8 cellular contexts compared by ENCODE assay signal in genomic region chr4:15396157-15396800, GRCh38. TPM values are rescaled to one million over a fixed set of nuclear protein-coding genes. Genes with fewer than 3 reads are reported as not detected.
A peak's percentile ranks its signal among the peaks of the same experiment; 100 is the strongest.
DNase-seq lines count a peak whose midpoint lies in the region; ATAC-seq lines count a peak whose summit lies in the region.

No MANE protein-coding gene starts in this region.

- peaks cover 15% of the 10 kb centered on the region for H3K4me1 Mint-ChIP-seq in activated naive CD8-positive, alpha-beta T cell treated with anti-CD3 and anti-CD28 coated beads, Interleukin-2, amount 10 ng/mL, durations not matched to agents 7 days and 5 days

- H3K4me3 Mint-ChIP-seq in activated naive CD8-positive, alpha-beta T cell treated with anti-CD3 and anti-CD28 coated beads, Interleukin-2, amount 10 ng/mL, durations not matched to agents 7 days and 5 days: no peak overlapping the region

- no peaks in the 10 kb centered on the region for H3K36me3 Mint-ChIP-seq in activated naive CD8-positive, alpha-beta T cell treated with anti-CD3 and anti-CD28 coated beads, Interleukin-2, amount 10 ng/mL, durations not matched to agents 7 days and 5 days

- POLR2A ChIA-PET in activated naive CD8-positive, alpha-beta T cell treated with anti-CD3 and anti-CD28 coated beads, Interleukin-2, amount 10 ng/mL, durations not matched to agents 7 days and 5 days (lab: Charles Lee): no interaction called here

- H3K9me3 Mint-ChIP-seq in activated naive CD8-positive, alpha-beta T cell treated with anti-CD3 and anti-CD28 coated beads, Interleukin-2, amount 10 ng/mL, durations not matched to agents 7 days and 5 days: no peaks in the 10 kb centered on the region

- ATAC-seq in GM21526 (IDR thresholded peaks at IDR 0.05; ENCODE audit: low FRiP score, unreplicated experiment): peak; percentile 82
- peak; percentile 72 for ATAC-seq in activated naive CD8-positive, alpha-beta T cell treated with anti-CD3 and anti-CD28 coated beads, Interleukin-2, amount 10 ng/mL, durations not matched to agents 7 days and 5 days (ENCODE audit: low read depth)

- peaks cover 3% of the 10 kb centered on the region for H3K27me3 Mint-ChIP-seq in activated naive CD8-positive, alpha-beta T cell treated with anti-CD3 and anti-CD28 coated beads, Interleukin-2, amount 10 ng/mL, durations not matched to agents 7 days and 5 days

- H3K27ac Mint-ChIP-seq in activated naive CD8-positive, alpha-beta T cell treated with anti-CD3 and anti-CD28 coated beads, Interleukin-2, amount 10 ng/mL, durations not matched to agents 7 days and 5 days: no peak overlapping the region

- peak; percentile 35 for DNase-seq in GDM1 (lab: John Stamatoyannopoulos, UW)
- DNase-seq in HPDE6-E6E7 (ENCODE audit: extremely low spot score): peak; percentile 21
- peak; percentile 64 for DNase-seq in SK-N-DZ (ENCODE audit: low spot score)
- DNase-seq in activated naive CD8-positive, alpha-beta T cell treated with anti-CD3 and anti-CD28 coated beads, Interleukin-2, amount 10 ng/mL, durations not matched to agents 7 days and 5 days: peak; percentile 43
- DNase-seq in iPS DF 19.7 (ENCODE audit: low read depth, low spot score): peak; percentile 23
- DNase-seq in stimulated activated CD4-positive, alpha-beta T cell treated with anti-CD3 and anti-CD28 coated beads, Interleukin-2, amount 100 ng/mL, for 24 hours: peak; percentile 59 to 61
- no peak for DNase-seq in DMS153 treated with DMSO at 0.1 percent for 48 hours (lab: John Stamatoyannopoulos, UW; ENCODE audit: unreplicated experiment)

RNA-seq across cellular contexts. Expression of gene C1QTNF7, which starts 31.6 kb away (rescaled TPM):
- not detected in 2 replicates for polyA plus RNA-seq in SK-N-DZ (2014; cell fraction: cytosol; rRNA removed)
- polyA plus RNA-seq in SK-N-DZ (2014; cell fraction: nucleus; rRNA removed): not detected in 2 replicates
- total RNA-seq in activated naive CD8-positive, alpha-beta T cell treated with anti-CD3 and anti-CD28 coated beads, Interleukin-2, amount 10 ng/mL, durations not matched to agents 7 days and 5 days: not detected
